Comparison of ENCODE assay signal across 23 cellular contexts in genomic region chr20:4617484-4617883, GRCh38.
"Had no signal": no experiment of that assay in that cellular context is flagged by ENCODE, and none has a peak within 500 bp of the region (broad histone marks: within the 10 kb centered on the region; RNA-seq: fewer than 3 reads in every experiment).

No MANE protein-coding gene starts in this region.

- H3K36me3 ChIP-seq: left ventricle myocardium inferior, ovary, right atrium auricular region, tibial nerve, uterus had no signal

- H3K4me3 Mint-ChIP-seq: immature natural killer cell; memory B cell; naive thymus-derived CD4-positive, alpha-beta T cell; natural killer cell treated with Interleukin-12 subunit alpha and Interleukin-12 subunit beta and Interleukin-15 and Interleukin-18, amount 100 ng/mL, for 72 hours; stimulated activated naive CD8-positive, alpha-beta T cell treated with anti-CD3 and anti-CD28 coated beads, Interleukin-15, Interleukin-2, amounts not matched to agents 100 ng/mL and 50 ng/mL, for 24 hours; type B pancreatic cell had no signal

- H3K36me3 Mint-ChIP-seq: type B pancreatic cell had no signal

- H3K27ac ChIP-seq: left ventricle myocardium inferior, ovary, right atrium auricular region, skin epidermis, tibial nerve, uterus had no signal

- H3K4me3 ChIP-seq: left ventricle myocardium inferior, lung, mucosa of descending colon, ovary, right atrium auricular region, skin epidermis, tibial nerve, uterus had no signal

- H3K9me3 ChIP-seq: left ventricle myocardium inferior, mucosa of descending colon, ovary, right atrium auricular region, tibial nerve, uterus had no signal

- H3K4me1 ChIP-seq: uterus had no signal

- ATAC-seq: mucosa of descending colon; naive thymus-derived CD4-positive, alpha-beta T cell; natural killer cell treated with Interleukin-12 subunit alpha and Interleukin-12 subunit beta and Interleukin-15 and Interleukin-18, amount 100 ng/mL, for 72 hours; sciatic nerve had no signal

- H3K9me3 Mint-ChIP-seq: type B pancreatic cell had no signal

- DNase-seq: immature natural killer cell; kidney; left ventricle myocardium inferior; midbrain; mucosa of descending colon; naive thymus-derived CD4-positive, alpha-beta T cell; ovary; stimulated activated CD4-positive, alpha-beta T cell treated with anti-CD3 and anti-CD28 coated beads, Interleukin-12 subunit alpha, Interleukin-12 subunit beta, amount 100 ng/mL, for 4 hours; stimulated activated CD4-positive, alpha-beta T cell treated with anti-CD3 and anti-CD28 coated beads, Interleukin-15, amount 100 ng/mL, for 24 hours; stimulated activated CD4-positive, alpha-beta T cell treated with anti-CD3 and anti-CD28 coated beads, Interleukin-2, amount 100 ng/mL, for 24 hours; stimulated activated CD4-positive, alpha-beta T cell treated with anti-CD3 and anti-CD28 coated beads, Interleukin-4, amount 100 ng/mL, for 1 hour; stimulated activated naive CD4-positive, alpha-beta T cell; uterus had no signal

- H3K27ac Mint-ChIP-seq: naive thymus-derived CD4-positive, alpha-beta T cell; natural killer cell treated with Interleukin-12 subunit alpha and Interleukin-12 subunit beta and Interleukin-15 and Interleukin-18, amount 100 ng/mL, for 72 hours; progenitor cell of endocrine pancreas; stimulated activated naive CD8-positive, alpha-beta T cell treated with anti-CD3 and anti-CD28 coated beads, Interleukin-15, Interleukin-2, amounts not matched to agents 100 ng/mL and 50 ng/mL, for 24 hours; type B pancreatic cell had no signal

- H3K27me3 ChIP-seq: ovary, right atrium auricular region, tibial nerve, uterus had no signal
